ENCODE assay signal across 9 cellular contexts in the genomic region with DNA sequence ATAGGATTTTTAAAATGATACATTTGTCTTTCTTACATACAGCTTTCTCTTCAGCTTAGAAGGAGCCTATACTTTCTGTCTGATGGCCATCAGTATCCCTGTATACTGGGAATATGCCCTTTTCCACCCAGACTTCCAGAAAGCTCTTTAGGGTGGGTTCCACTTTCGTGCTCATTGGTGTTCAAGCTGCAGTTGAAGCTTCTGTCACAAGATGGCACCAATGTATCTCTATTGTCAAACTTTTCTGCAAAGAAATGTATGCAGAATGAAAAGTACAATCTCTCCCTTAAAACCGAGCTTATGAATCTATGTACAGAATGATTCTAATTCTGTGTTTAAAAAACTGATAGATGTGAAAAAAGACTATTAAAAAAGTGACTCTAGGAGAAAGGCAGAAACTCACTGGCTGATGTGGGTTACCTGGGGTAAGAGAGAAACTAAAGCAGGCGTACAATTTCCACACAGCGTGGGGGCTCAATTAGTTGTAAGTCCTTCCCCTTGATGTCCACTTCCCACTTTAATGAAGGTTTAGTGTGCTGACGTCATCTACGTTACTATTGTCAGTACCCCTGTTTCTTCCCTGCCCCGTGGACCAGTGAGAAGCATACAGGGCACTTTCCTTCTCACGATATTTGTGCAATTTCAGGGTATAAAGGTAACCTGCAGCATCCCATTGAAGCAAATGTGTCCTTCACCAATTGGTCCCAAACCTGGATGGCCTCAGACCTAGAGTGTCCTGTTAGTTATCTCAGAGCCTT. TPM values are rescaled to one million over a fixed set of nuclear protein-coding genes. Genes with fewer than 3 reads are reported as not detected.
A peak's percentile ranks its signal among the peaks of the same experiment; 100 is the strongest.
DNase-seq lines count a peak whose midpoint lies in the region; ATAC-seq and TF ChIP-seq lines count a peak whose summit lies in the region.
"Had no signal": no experiment of that assay in that cellular context is flagged by ENCODE, and none has a peak within 500 bp of the region (broad histone marks: within the 10 kb centered on the region; RNA-seq: fewer than 3 reads in every experiment).

No MANE protein-coding gene starts in this region.

- no peaks in the 10 kb centered on the region for H3K36me3 Mint-ChIP-seq in MCF 10A (ENCODE audit: insufficient read depth, unreplicated experiment)

- H3K9me3 ChIP-seq in breast epithelium (peaks cover 0 to 7% of the 10 kb centered on the region in 2 donors), mammary epithelial cell (replicated peaks; ENCODE audit: insufficient read depth, low read length) (no peaks in the 10 kb centered on the region)

- no peaks in the 10 kb centered on the region for H3K36me3 ChIP-seq in breast epithelium
- H3K36me3 ChIP-seq in mammary epithelial cell (ENCODE audit: insufficient read depth, low read length) = no peaks in the 10 kb centered on the region

- dilution Hi-C loops in mammary epithelial cell (cut with HindIII; ENCODE audit: low sequenced_read_pairs) = no loop called here

- no peaks in the 10 kb centered on the region for H4K20me1 ChIP-seq in mammary epithelial cell (ENCODE audit: insufficient read depth, low read length)

- TF ChIP-seq CTCF in MCF 10A (IDR thresholded peaks at IDR 0.05; ENCODE audit: unreplicated experiment) (peak; percentile 74), breast epithelium (IDR thresholded peaks at IDR 0.05) (peak in 1 of 3 donors; percentile 25), mammary epithelial cell (conservative IDR thresholded peaks at IDR 0.05 in 1 of 2, IDR thresholded peaks at IDR 0.05 in 1 of 2; ENCODE audit: extremely low read depth in 1 of 2, insufficient read depth in 1 of 2, low read depth in 1 of 2, low read length in 2 of 2) (peak; percentile 45 to 70)

- no peak overlapping the region for H3K9ac ChIP-seq in mammary epithelial cell (ENCODE audit: insufficient read depth, low read length)

- WGBS in mammary epithelial cell (ENCODE audit: low coverage, missing lambda C conversion rate) = 35% methylated on average over 8 of the region's 8 CpGs

- no peak overlapping the region for H3K4me3 Mint-ChIP-seq in MCF 10A (ENCODE audit: unreplicated experiment)

- H3K79me2 ChIP-seq in mammary epithelial cell (ENCODE audit: insufficient read depth, low read length) = no peaks in the 10 kb centered on the region

- H3K27ac Mint-ChIP-seq in MCF 10A (ENCODE audit: low read depth, unreplicated experiment) = no peak overlapping the region

- BruUV-seq in MCF 10A (replicated peaks; lab: Mats Ljungman, UMichigan) (no TSS peak), mammary epithelial cell (replicated peaks; lab: Mats Ljungman, UMichigan) (no TSS peak)

- H3K4me1 Mint-ChIP-seq in MCF 10A (ENCODE audit: insufficient read depth, unreplicated experiment) = peaks cover 7% of the 10 kb centered on the region

- peaks cover 0 to 30% of the 10 kb centered on the region in 2 donors for H3K27me3 ChIP-seq in breast epithelium
- H3K27me3 ChIP-seq in mammary epithelial cell (ENCODE audit: insufficient read depth, low read length) = no peaks in the 10 kb centered on the region

- H3K4me2 ChIP-seq in mammary epithelial cell (ENCODE audit: insufficient read depth, low read depth, low read length) = no peak overlapping the region

- H3K4me1 ChIP-seq in breast epithelium (no peaks in the 10 kb centered on the region), mammary epithelial cell (ENCODE audit: insufficient read depth, low read length) (no peaks in the 10 kb centered on the region)

- H3K4me3 ChIP-seq in breast epithelium (no peak overlapping the region), mammary epithelial cell (replicated peaks in 1 of 3; ENCODE audit: insufficient read depth in 1 of 3, low read depth in 2 of 3, low read length in 3 of 3) (no peak overlapping the region)

- H3K27me3 Mint-ChIP-seq in MCF 10A (ENCODE audit: insufficient read depth, unreplicated experiment) = peaks cover 37% of the 10 kb centered on the region

- POLR2A ChIA-PET in MCF 10A (lab: Yijun Ruan, JAX) = no interaction called here

- H3K9me3 Mint-ChIP-seq in MCF 10A (ENCODE audit: unreplicated experiment) = no peaks in the 10 kb centered on the region

- intact Hi-C loops in MCF 10A (cut with micrococcal nuclease) (loop anchor here (2.0 kb wide), 1 partner anchor 833 kb away; no protein-coding TSS in a partner anchor), breast epithelium (cut with DNase I; ENCODE audit: low total_unique reads) (no loop called here), mammary epithelial cell (cut with micrococcal nuclease) (no loop called here)

- in situ Hi-C loops in mammary epithelial cell (cut with MboI; ENCODE audit: low sequenced_read_pairs in 2 of 2) = no loop called here

- TF ChIP-seq POLR2A in breast epithelium (IDR thresholded peaks at IDR 0.05) = no peak

- H3K27ac ChIP-seq in breast epithelium (no peak overlapping the region), mammary epithelial cell (ENCODE audit: insufficient read depth, low read depth, low read length) (no peak overlapping the region)

- no peak for ATAC-seq in GM21717 (IDR thresholded peaks at IDR 0.05; ENCODE audit: unreplicated experiment)

- CTCF ChIA-PET in MCF 10A (lab: Yijun Ruan, JAX) = interaction anchor here (0.6 to 1.9 kb wide), 16 partner anchors 10 to 1556 kb away, joined by 3 to 10 read pairs (median 3); no protein-coding TSS in a partner anchor
- CTCF ChIA-PET in mammary epithelial cell (lab: Charles Lee; ENCODE audit: low non-redundant PET) = interaction anchor here (0.6 kb wide), 1 partner anchor 1181 kb away, joined by 4 read pairs; no protein-coding TSS in a partner anchor

- H2AFZ ChIP-seq in mammary epithelial cell (ENCODE audit: low read depth, low read length) = no peak overlapping the region

- DNase-seq in MCF 10A (ENCODE audit: unreplicated experiment) = peak; percentile 38
- no peak for DNase-seq in breast epithelium (ENCODE audit: low spot score in 2 of 2)
- peak; percentile 0 for DNase-seq in NCI-H1048 (lab: John Stamatoyannopoulos, UW)
- DNase-seq in mammary epithelial cell = peak; percentile 6
- peak; percentile 19 for DNase-seq in mucosa of gallbladder (ENCODE audit: low spot score)
- no peak for DNase-seq in activated T-cell treated with anti-CD3 and anti-CD28 coated beads for 4 hours
- DNase-seq in SKM-1 treated with dmso at 0.1 percent for 144 hours (lab: John Stamatoyannopoulos, UW; ENCODE audit: unreplicated experiment) = no peak

RNA-seq across cellular contexts. Expression of gene TCEAL2, which starts 57.3 kb away (rescaled TPM):
- total RNA-seq in MCF 10A (2022) (not detected in 2 replicates), breast epithelium (1 to 10 TPM in 1 of 3 donors, under 1 TPM in 1, not detected in 1; 0.66 to 6.4 TPM), mammary epithelial cell (not detected), mucosa of gallbladder (10.5 TPM)
- not detected for polyA plus RNA-seq in mammary epithelial cell
- polyA minus RNA-seq in mammary epithelial cell = not detected
- total RNA-seq: skeletal muscle tissue had no signal

Comparison
In these comparisons a context has a peak if more than half of its experiments do, and no peak if none do; other contexts are left out.
1. DNase-seq: peak in MCF 10A (single experiment), NCI-H1048 (single experiment), mammary epithelial cell (single experiment) and mucosa of gallbladder (single experiment); none in breast epithelium (0 of 2), activated T-cell treated with anti-CD3 and anti-CD28 coated beads for 4 hours (single experiment) and SKM-1 treated with dmso at 0.1 percent for 144 hours (single experiment).